Comparison of ENCODE assay signal across 11 cellular contexts in genomic region chr2:218566296-218566695, GRCh38. TPM values are rescaled to one million over a fixed set of nuclear protein-coding genes. Genes with fewer than 3 reads are reported as not detected.
DNase-seq lines count a peak whose midpoint lies in the region; ATAC-seq, FAIRE-seq and TF ChIP-seq lines count a peak whose summit lies in the region.
"Had no signal": no experiment of that assay in that cellular context is flagged by ENCODE, and none has a peak within 500 bp of the region (broad histone marks: within the 10 kb centered on the region; RNA-seq: fewer than 3 reads in every experiment).

No MANE protein-coding gene starts in this region.

- POLR2A ChIA-PET in A549 (lab: Yijun Ruan, JAX) (no interaction called here), PC-9 (lab: Charles Lee; ENCODE audit: unreplicated experiment) (no interaction called here)

- no peak for TF ChIP-seq POLR2A in A549 (IDR thresholded peaks at IDR 0.05; ENCODE audit: low read length)

- no TSS peak for BruUV-seq in PC-9 (replicated peaks; lab: Mats Ljungman, UMichigan)

- WGBS in A549 (ENCODE audit: missing lambda C conversion rate) = 97% methylated on average over 1 of the region's 1 CpG

- H2AFZ ChIP-seq in DND-41 (ENCODE audit: low read depth, low read length) (no peak overlapping the region), PC-9 (no peak overlapping the region), fibroblast of lung (ENCODE audit: low read length) (no peak overlapping the region)

- H3K9me2 ChIP-seq in PC-9 (ENCODE audit: insufficient read depth) = no peaks in the 10 kb centered on the region

- H3K27me3 ChIP-seq in DND-41 (ENCODE audit: insufficient read depth, low read length, poor library complexity) (no peaks in the 10 kb centered on the region), PC-9 (ENCODE audit: insufficient read depth, low read depth) (no peaks in the 10 kb centered on the region), fibroblast of lung (ENCODE audit: control insufficient read depth, insufficient read depth, low read length) (no peaks in the 10 kb centered on the region), dorsolateral prefrontal cortex (no peaks in the 10 kb centered on the region)

- CTCF ChIA-PET in A549 (lab: Yijun Ruan, JAX) = no interaction called here
- CTCF ChIA-PET in PC-9 (lab: Charles Lee) = no interaction called here

- peaks cover 95% of the 10 kb centered on the region for H3K79me2 ChIP-seq in DND-41 (ENCODE audit: insufficient read depth, low read length)
- peaks cover 65% of the 10 kb centered on the region for H3K79me2 ChIP-seq in PC-9 (ENCODE audit: low read depth)
- peaks cover 67% of the 10 kb centered on the region for H3K79me2 ChIP-seq in fibroblast of lung (ENCODE audit: control insufficient read depth, insufficient read depth, low read length)

- H4K20me1 ChIP-seq in DND-41 (ENCODE audit: insufficient read depth, low read length) (peaks cover 23% of the 10 kb centered on the region; the same call in 1 of the 2 replicates), PC-9 (ENCODE audit: insufficient read depth) (peaks cover 16% of the 10 kb centered on the region; the same call in 1 of the 2 replicates), fibroblast of lung (ENCODE audit: control insufficient read depth, extremely low read depth, insufficient read depth, low read length) (no peaks in the 10 kb centered on the region)

- H3K4me1 ChIP-seq in A549 (peaks cover 22% of the 10 kb centered on the region), DND-41 (ENCODE audit: insufficient read depth, low read length) (peaks cover 51% of the 10 kb centered on the region), PC-9 (replicated peaks; ENCODE audit: insufficient read depth) (peaks cover 29% of the 10 kb centered on the region), fibroblast of lung (ENCODE audit: control insufficient read depth, extremely low read depth, insufficient read depth, low read length) (peaks cover 3% of the 10 kb centered on the region)

- H3K9me3 ChIP-seq in A549 = no peaks in the 10 kb centered on the region
- no peaks in the 10 kb centered on the region for H3K9me3 ChIP-seq in DND-41 (ENCODE audit: insufficient read depth, low read length, severe bottlenecking)
- no peaks in the 10 kb centered on the region for H3K9me3 ChIP-seq in PC-9 (ENCODE audit: insufficient read depth, low read depth)
- no peaks in the 10 kb centered on the region for H3K9me3 ChIP-seq in fibroblast of lung (ENCODE audit: control insufficient read depth, insufficient read depth, low read depth, low read length)

- no peak for TF ChIP-seq EP300 in A549 (IDR thresholded peaks at IDR 0.05)

- TF ChIP-seq CTCF in A549 (IDR thresholded peaks at IDR 0.05) (no peak), DND-41 (IDR thresholded peaks at IDR 0.05; ENCODE audit: borderline replicate concordance, extremely low read depth, low read length, poor library complexity, severe bottlenecking) (no peak), PC-9 (conservative IDR thresholded peaks at IDR 0.05) (no peak), fibroblast of lung (conservative IDR thresholded peaks at IDR 0.05 in 1 of 2, IDR thresholded peaks at IDR 0.05 in 1 of 2; ENCODE audit: low read depth in 1 of 2, low read length in 2 of 2) (no peak), dorsolateral prefrontal cortex (IDR thresholded peaks at IDR 0.05 in 54 of 56, conservative IDR thresholded peaks at IDR 0.05 in 2 of 56; ENCODE audit: low read depth in 1 of 56, partially characterized antibody in 56 of 56) (no peak)

- no peak for DNase-seq in A549 (ENCODE audit: low read depth in 1 of 2, low spot score in 1 of 2)
- DNase-seq in DND-41 = no peak
- DNase-seq in PC-9 = no peak
- DNase-seq in fibroblast of lung (ENCODE audit: low read depth in 2 of 2) = no peak
- no peak for DNase-seq in dorsolateral prefrontal cortex
- no peak for DNase-seq in NCI-H187 treated with DMSO at 0.1 percent for 48 hours (lab: John Stamatoyannopoulos, UW)
- DNase-seq: NCI-H1694 treated with DMSO at 0.1 percent for 48 hours; stimulated activated naive CD4-positive, alpha-beta T cell treated with Interleukin-2 at 50 U/mL for 16 hours had no signal

- no peak overlapping the region for H3K27ac ChIP-seq in A549
- H3K27ac ChIP-seq in DND-41 (ENCODE audit: low read length) = peak overlapping the region; percentile 6; the same call in 1 of the 2 replicates
- no peak overlapping the region for H3K27ac ChIP-seq in PC-9
- no peak overlapping the region for H3K27ac ChIP-seq in fibroblast of lung (ENCODE audit: insufficient read depth, low read length)
- no peak overlapping the region for H3K27ac ChIP-seq in dorsolateral prefrontal cortex

- H3K36me3 ChIP-seq in DND-41 (ENCODE audit: insufficient read depth, low read length) (peaks cover 52% of the 10 kb centered on the region), PC-9 (ENCODE audit: low read depth) (peaks cover 8% of the 10 kb centered on the region; the same call in 1 of the 2 replicates), fibroblast of lung (ENCODE audit: control insufficient read depth, insufficient read depth, low read length) (no peaks in the 10 kb centered on the region)

- H3K9ac ChIP-seq in DND-41 (ENCODE audit: low read depth, low read length) (peak overlapping the region; percentile 91), fibroblast of lung (ENCODE audit: insufficient read depth, low read length) (no peak overlapping the region)

- peak overlapping the region; percentile 83 for H3K4me2 ChIP-seq in A549
- peak overlapping the region; percentile 68 for H3K4me2 ChIP-seq in DND-41 (ENCODE audit: insufficient read depth, low read length)
- peak overlapping the region; percentile 84 for H3K4me2 ChIP-seq in PC-9
- H3K4me2 ChIP-seq in fibroblast of lung (ENCODE audit: extremely low read depth, insufficient read depth, low read length) = peak overlapping the region; percentile 65

- no peak for TF ChIP-seq RAD21 in A549 (conservative IDR thresholded peaks at IDR 0.05 in 1 of 2, IDR thresholded peaks at IDR 0.05 in 1 of 2)

- no peak for FAIRE-seq in A549 (lab: Jason Lieb, UNC)

- no peak for ATAC-seq in A549
- ATAC-seq in DND-41 (ENCODE audit: insufficient read depth, low read depth) = no peak
- ATAC-seq in HG03521 (IDR thresholded peaks at IDR 0.05; ENCODE audit: unreplicated experiment) = no peak
- ATAC-seq in GM19455 (IDR thresholded peaks at IDR 0.05; ENCODE audit: unreplicated experiment) = no peak
- ATAC-seq: Panc1 had no signal

- H3K4me3 ChIP-seq in A549 = no peak overlapping the region
- H3K4me3 ChIP-seq in DND-41 (ENCODE audit: low read depth in 1 of 2, low read length in 2 of 2) = peak overlapping the region in 1 of 2 experiments; percentile 82; a peak in 2 of 4 replicates
- no peak overlapping the region for H3K4me3 ChIP-seq in PC-9
- H3K4me3 ChIP-seq in fibroblast of lung (replicated peaks in 1 of 4; ENCODE audit: control extremely low read depth in 1 of 4, insufficient read depth in 1 of 4, low read depth in 3 of 4, low read length in 4 of 4) = no peak overlapping the region
- no peak overlapping the region for H3K4me3 ChIP-seq in dorsolateral prefrontal cortex

- intact Hi-C loops in PC-9 (cut with micrococcal nuclease; ENCODE audit: unreplicated experiment) (loop anchor here (5.0 kb wide), 1 partner anchor 274 kb away; the partner anchor contains the start of gene TMBIM1), dorsolateral prefrontal cortex (cut with DNase I) (loop anchor here (5.0 to 10.0 kb wide), 4 partner anchors 89 to 294 kb away; partner anchors contain the start of genes AAMP (in 2 of the 2), BCS1L (in 2 of the 2), PNKD (in 2 of the 2) and ZNF142 (in 2 of the 2))

- peaks cover 12% of the 10 kb centered on the region for H3F3A ChIP-seq in PC-9 (ENCODE audit: insufficient read depth, low read depth)

TF ChIP-seq in A549, 52 proteins besides CTCF, POLR2A, EP300 and RAD21:
- TF ChIP-seq HDAC2 (IDR thresholded peaks at IDR 0.05) = no peak
- no peak for TF ChIP-seq FOXS1 (CRISPR knock-in tag; IDR thresholded peaks at IDR 0.05)
- TF ChIP-seq ZNF302 (CRISPR knock-in tag; IDR thresholded peaks at IDR 0.05) = no peak
- TF ChIP-seq TP53 (CRISPR knock-in tag; IDR thresholded peaks at IDR 0.05) = no peak
TF ChIP-seq in A549: peak in this region for 0.

RNA-seq across cellular contexts. Expression of gene USP37, which starts 1.9 kb away (rescaled TPM):
- 10.9 and 12.8 TPM in 2 replicates for polyA plus RNA-seq in A549 (2011; rRNA removed)
- polyA plus RNA-seq in A549 (2012; cell fraction: cytosol; rRNA removed) = 1.5 and 1.6 TPM in 2 replicates
- polyA plus RNA-seq in A549 (2012; cell fraction: nucleus; rRNA removed) = 1.2 and 2.1 TPM in 2 replicates
- polyA plus RNA-seq in A549 (2017; fragmentation: RNase III; extraction: RNeasy Plus Mini Kit Qiagen cat#74134 plus additional on column Dnase treatment) = 5.1 to 5.3 TPM (median 5.2 TPM) in 3 replicates
- 11.5 and 14.5 TPM in 2 replicates for polyA minus RNA-seq in A549 (2011; rRNA and poly(A)+ RNA removed)
- 13.1 and 15.4 TPM in 2 replicates for total RNA-seq in PC-9 (2021)
- total RNA-seq in fibroblast of lung = 8.3 and 10.3 TPM in 2 replicates
- 3.5 and 4.6 TPM in 2 replicates for polyA plus RNA-seq in fibroblast of lung
- polyA plus RNA-seq in fibroblast of lung (2012) = 2.4 and 3.2 TPM in 2 replicates
- polyA minus RNA-seq in fibroblast of lung (ENCODE audit: low replicate concordance) = 2.4 and 3.7 TPM in 2 replicates
- total RNA-seq in dorsolateral prefrontal cortex = 10 to 100 TPM; 15.0 to 42.8 (median 26.7) TPM

RNA-seq across cellular contexts. Expression of gene CNOT9, which starts 2.3 kb away (rescaled TPM):
- polyA plus RNA-seq in A549 (2011; rRNA removed) (86.7 and 87.4 TPM in 2 replicates), A549 (2017; fragmentation: RNase III; extraction: RNeasy Plus Mini Kit Qiagen cat#74134 plus additional on column Dnase treatment) (40.1 to 42.7 TPM (median 40.9 TPM) in 3 replicates), fibroblast of lung (45.9 and 70.1 TPM in 2 replicates)
- polyA plus RNA-seq in A549 (2012; cell fraction: cytosol; rRNA removed) = 42.6 and 43.3 TPM in 2 replicates
- 55.5 and 61.7 TPM in 2 replicates for polyA plus RNA-seq in A549 (2012; cell fraction: nucleus; rRNA removed)
- 107 and 112 TPM in 2 replicates for polyA minus RNA-seq in A549 (2011; rRNA and poly(A)+ RNA removed)
- total RNA-seq in PC-9 (2021) (45.8 and 46.0 TPM in 2 replicates), fibroblast of lung (31.1 and 31.4 TPM in 2 replicates), dorsolateral prefrontal cortex (10 to 100 TPM; 27.4 to 52.0 (median 37.4) TPM)
- 27.3 and 41.4 TPM in 2 replicates for polyA plus RNA-seq in fibroblast of lung (2012)
- 27.2 and 57.3 TPM in 2 replicates for polyA minus RNA-seq in fibroblast of lung (ENCODE audit: low replicate concordance)

RNA-seq across cellular contexts. Expression of gene PLCD4, which starts 41.4 kb away (rescaled TPM):
- polyA plus RNA-seq in A549 (2011; rRNA removed) (2.5 and 2.8 TPM in 2 replicates), A549 (2017; fragmentation: RNase III; extraction: RNeasy Plus Mini Kit Qiagen cat#74134 plus additional on column Dnase treatment) (0.83 to 1.7 TPM (median 1.2 TPM) in 3 replicates), fibroblast of lung (4.1 and 5.8 TPM in 2 replicates)
- 0.56 and 0.61 TPM in 2 replicates for polyA plus RNA-seq in A549 (2012; cell fraction: cytosol; rRNA removed)
- 2.7 and 2.9 TPM in 2 replicates for polyA plus RNA-seq in A549 (2012; cell fraction: nucleus; rRNA removed)
- 1.5 and 4.1 TPM in 2 replicates for polyA minus RNA-seq in A549 (2011; rRNA and poly(A)+ RNA removed)
- total RNA-seq in PC-9 (2021) (0.74 and 1.3 TPM in 2 replicates), fibroblast of lung (3.9 and 10.7 TPM in 2 replicates), dorsolateral prefrontal cortex (10 to 100 TPM in 14 of 120 experiments, 1 to 10 TPM in 106; 2.4 to 17.0 (median 6.2) TPM)
- 4.8 and 6.8 TPM in 2 replicates for polyA plus RNA-seq in fibroblast of lung (2012)
- 6.6 and 23.8 TPM in 2 replicates for polyA minus RNA-seq in fibroblast of lung (ENCODE audit: low replicate concordance)
